14 cellular contexts compared by ENCODE assay signal in genomic region chr3:12987602-12988001, GRCh38.
DNase-seq lines count a peak whose midpoint lies in the region; ATAC-seq, FAIRE-seq and TF ChIP-seq lines count a peak whose summit lies in the region.
"Had no signal": no experiment of that assay in that cellular context is flagged by ENCODE, and none has a peak within 500 bp of the region (broad histone marks: within the 10 kb centered on the region; RNA-seq: fewer than 3 reads in every experiment).

No MANE protein-coding gene starts in this region.

- peaks cover 1 to 8% of the 10 kb centered on the region in 2 experiments for H4K20me1 ChIP-seq in H1 (replicated peaks in 1 of 2; ENCODE audit: control insufficient read depth in 1 of 2, insufficient read depth in 2 of 2, low read length in 2 of 2)

- H3K79me2 ChIP-seq in H1 (ENCODE audit: control insufficient read depth in 1 of 2, insufficient read depth in 2 of 2, low read length in 2 of 2) = no peaks in the 10 kb centered on the region

- no peak overlapping the region for H3K14ac ChIP-seq in H1 (ENCODE audit: insufficient read length)

- H3K23me2 ChIP-seq in H1 (ENCODE audit: low read depth, low read length) = no peaks in the 10 kb centered on the region

- H3K4me2 ChIP-seq in H1 (ENCODE audit: insufficient read depth in 1 of 2, low read depth in 2 of 2, low read length in 2 of 2) = no peak overlapping the region
- H3K4me2 ChIP-seq: SK-N-SH had no signal

- no peak overlapping the region for H4K5ac ChIP-seq in H1 (ENCODE audit: insufficient read length, low read depth, low read length)

- peaks cover 33 to 62% (median 57%) of the 10 kb centered on the region in 3 donors for H3K4me1 Mint-ChIP-seq in IgD-negative memory B cell
- H3K4me1 Mint-ChIP-seq in stimulated activated memory B cell treated with anti-CD40 and anti-IgM and Interleukin-4, amounts not matched to agents 10 μg/mL and 1 μg/mL and 100 μg/mL, for 72 hours = peaks cover 90% of the 10 kb centered on the region

- H3K56ac ChIP-seq in H1 (replicated peaks; ENCODE audit: insufficient read length, low read depth, low read length) = no peak overlapping the region

- no peak overlapping the region for H3K23ac ChIP-seq in H1 (ENCODE audit: insufficient read length)

- H3K18ac ChIP-seq in H1 (ENCODE audit: extremely low read depth, low read length) = no peak overlapping the region

- H3K27me3 ChIP-seq in left ventricle myocardium inferior (ENCODE audit: low read depth) (no peaks in the 10 kb centered on the region), H1 (replicated peaks in 1 of 4; ENCODE audit: control insufficient read depth in 3 of 4, extremely low read depth in 1 of 4, insufficient read depth in 3 of 4, low read length in 3 of 4) (peaks cover 0 to 4% (median 3%) of the 10 kb centered on the region in 4 experiments; a peak in 3 of 7 replicates)

- H2BK5ac ChIP-seq in H1 (ENCODE audit: low read depth, low read length) = no peak overlapping the region

- peaks cover 0 to 3% (median 0%) of the 10 kb centered on the region in 3 donors for H3K9me3 Mint-ChIP-seq in IgD-negative memory B cell
- H3K9me3 Mint-ChIP-seq in stimulated activated memory B cell treated with anti-CD40 and anti-IgM and Interleukin-4, amounts not matched to agents 10 μg/mL and 1 μg/mL and 100 μg/mL, for 72 hours = peaks cover 6% of the 10 kb centered on the region

- no peak overlapping the region for H3K9ac ChIP-seq in H1 (replicated peaks in 1 of 4; ENCODE audit: extremely low read depth in 1 of 4, low read depth in 3 of 4, low read length in 3 of 4)
- H3K9ac ChIP-seq: SK-N-SH had no signal

- H3K27ac Mint-ChIP-seq in IgD-negative memory B cell = peak overlapping the region in 2 of 3 donors; percentile 40 to 95
- H3K27ac Mint-ChIP-seq in stimulated activated memory B cell treated with anti-CD40 and anti-IgM and Interleukin-4, amounts not matched to agents 10 μg/mL and 1 μg/mL and 100 μg/mL, for 72 hours = peak overlapping the region; percentile 42

- no peak for TF ChIP-seq EP300 in H1 (IDR thresholded peaks at IDR 0.05; ENCODE audit: borderline replicate concordance in 1 of 2, low read depth in 2 of 2, low read length in 2 of 2)

- no peak overlapping the region for H3K4ac ChIP-seq in H1 (replicated peaks; ENCODE audit: insufficient read length, low read depth, low read length)

- DNase-seq in left ventricle myocardium inferior = no peak
- DNase-seq in left cardiac atrium = no peak
- DNase-seq in H1 (ENCODE audit: low read depth in 1 of 2, low spot score in 2 of 2) = no peak
- no peak for DNase-seq in activated CD4-positive, CD25-positive, alpha-beta regulatory T cell treated with anti-CD3 and anti-CD28 coated beads, Interleukin-2, amount 50 U/mL, for 72 hours
- DNase-seq: HCEC 1CT, NCI-H1092 treated with DMSO at 0.1 percent for 48 hours, NCI-H774, SK-N-SH had no signal

- no peak overlapping the region for H2BK20ac ChIP-seq in H1 (ENCODE audit: low read length)

- intact Hi-C loops in left ventricle myocardium inferior (cut with micrococcal nuclease) (loop anchor here (10.0 kb wide), 1 partner anchor 93 kb away; no protein-coding TSS in a partner anchor), left cardiac atrium (cut with DNase I) (loop anchor here (5.0 to 10.0 kb wide), 2 partner anchors 93 to 120 kb away; no protein-coding TSS in a partner anchor)

- H3K27ac ChIP-seq in left ventricle myocardium inferior (replicated peaks) (peak overlapping the region; percentile 95), H1 (ENCODE audit: low read depth, low read length) (no peak overlapping the region)

- TF ChIP-seq CTCF in left ventricle myocardium inferior (IDR thresholded peaks at IDR 0.05; ENCODE audit: borderline replicate concordance) (no peak), H1 (IDR thresholded peaks at IDR 0.05; ENCODE audit: control extremely low read depth in 1 of 3, insufficient read depth in 1 of 3, low read depth in 1 of 3, low read length in 3 of 3) (no peak)

- no peak for ATAC-seq in left cardiac atrium
- no peak for ATAC-seq in stimulated activated memory B cell treated with anti-CD40 and anti-IgM and Interleukin-4, amounts not matched to agents 10 μg/mL and 1 μg/mL and 100 μg/mL, for 72 hours
- ATAC-seq in HG03520 (IDR thresholded peaks at IDR 0.05; ENCODE audit: unreplicated experiment) = no peak
- ATAC-seq in GM21423 (IDR thresholded peaks at IDR 0.05; ENCODE audit: unreplicated experiment) = no peak

- H3K4me3 ChIP-seq in left ventricle myocardium inferior (no peak overlapping the region), H1 (ENCODE audit: extremely low read depth in 1 of 4, insufficient read depth in 2 of 4, low read depth in 3 of 4, low read length in 4 of 4) (no peak overlapping the region)

- H2AK5ac ChIP-seq in H1 (ENCODE audit: low read depth, low read length) = no peak overlapping the region

- FAIRE-seq in H1 (lab: Jason Lieb, UNC) = no peak
- FAIRE-seq: D721Med, RCC 7860 had no signal

- H3K36me3 Mint-ChIP-seq in IgD-negative memory B cell = peaks cover 4% of the 10 kb centered on the region
- H3K36me3 Mint-ChIP-seq in stimulated activated memory B cell treated with anti-CD40 and anti-IgM and Interleukin-4, amounts not matched to agents 10 μg/mL and 1 μg/mL and 100 μg/mL, for 72 hours = peaks cover 9% of the 10 kb centered on the region

- no peak overlapping the region for H2AFZ ChIP-seq in H1 (ENCODE audit: low read length)

- no peaks in the 10 kb centered on the region for H3K9me3 ChIP-seq in left ventricle myocardium inferior (replicated peaks)
- H3K9me3 ChIP-seq in H1 (ENCODE audit: insufficient read depth in 2 of 2, low read depth in 1 of 2, low read length in 1 of 2) = peaks cover 0 to 5% of the 10 kb centered on the region in 2 experiments; a peak in 2 of 4 replicates
- H3K9me3 ChIP-seq: SK-N-SH had no signal

- H4K91ac ChIP-seq in H1 (replicated peaks; ENCODE audit: insufficient read length, low read length) = no peak overlapping the region

- no peak overlapping the region for H4K8ac ChIP-seq in H1 (ENCODE audit: extremely low read depth, insufficient read depth, low read length)

- H3K4me3 Mint-ChIP-seq in IgD-negative memory B cell = peak overlapping the region in 2 of 4 donors; percentile 70 to 71
- no peak overlapping the region for H3K4me3 Mint-ChIP-seq in stimulated activated memory B cell treated with anti-CD40 and anti-IgM and Interleukin-4, amounts not matched to agents 10 μg/mL and 1 μg/mL and 100 μg/mL, for 72 hours

- no peak for TF ChIP-seq POLR2A in H1 (IDR thresholded peaks at IDR 0.05; ENCODE audit: control extremely low read depth in 1 of 2, low read depth in 2 of 2, low read length in 2 of 2)

- H3K27me3 Mint-ChIP-seq in IgD-negative memory B cell = no peaks in the 10 kb centered on the region
- H3K27me3 Mint-ChIP-seq in stimulated activated memory B cell treated with anti-CD40 and anti-IgM and Interleukin-4, amounts not matched to agents 10 μg/mL and 1 μg/mL and 100 μg/mL, for 72 hours = no peaks in the 10 kb centered on the region

- H2BK15ac ChIP-seq in H1 (ENCODE audit: low read length) = peak overlapping the region; percentile 84; the same call in 1 of the 2 replicates

- peaks cover 2% of the 10 kb centered on the region; the same call in 1 of the 2 replicates for H3K79me1 ChIP-seq in H1 (ENCODE audit: low read depth, low read length)

- TF ChIP-seq RAD21 in H1 (IDR thresholded peaks at IDR 0.05 in 1 of 2, conservative IDR thresholded peaks at IDR 0.05 in 1 of 2; ENCODE audit: low read depth in 2 of 2, low read length in 2 of 2) = no peak

- H3K36me3 ChIP-seq in left ventricle myocardium inferior (no peaks in the 10 kb centered on the region), H1 (ENCODE audit: control insufficient read depth in 2 of 4, insufficient read depth in 4 of 4, low read length in 3 of 4) (no peaks in the 10 kb centered on the region)

- H3K4me1 ChIP-seq in left ventricle myocardium inferior = peaks cover 98% of the 10 kb centered on the region
- H3K4me1 ChIP-seq in H1 (replicated peaks in 1 of 4; ENCODE audit: control insufficient read depth in 3 of 4, insufficient read depth in 4 of 4, low read length in 3 of 4) = peaks cover 0 to 13% (median 10%) of the 10 kb centered on the region in 4 experiments; a peak in 6 of 7 replicates

- 88% methylated on average over 5 of the region's 5 CpGs; no CpG with 5 or more reads in 1 of the 2 experiments for WGBS in H1 (ENCODE audit: extremely low coverage in 1 of 2, insufficient coverage in 1 of 2, insufficient read length in 1 of 2, insufficient replicate concordance in 2 of 2, low coverage in 1 of 2, low lambda C conversion rate in 2 of 2, missing lambda C conversion rate in 1 of 2), 2 experiments

- CTCF ChIA-PET in H1 (lab: Charles Lee; ENCODE audit: partially characterized antibody) = interaction anchor here (0.9 to 12.1 kb wide), 7 partner anchors 7 to 92 kb away, joined by 3 to 267 read pairs (median 4); no protein-coding TSS in a partner anchor

- POLR2A ChIA-PET in H1 (lab: Charles Lee; ENCODE audit: partially characterized antibody) = interaction anchor here (1.5 kb wide), 1 partner anchor 11 kb away, joined by 4 read pairs; no protein-coding TSS in a partner anchor

- no peak overlapping the region for H2BK120ac ChIP-seq in H1 (replicated peaks; ENCODE audit: low read depth, low read length)

- no peak overlapping the region for H2BK12ac ChIP-seq in H1 (ENCODE audit: low read depth, low read length)

TF ChIP-seq in H1, 55 proteins besides CTCF, POLR2A, EP300 and RAD21:
- TF ChIP-seq JUN (IDR thresholded peaks at IDR 0.05; ENCODE audit: low read depth, low read length) = no peak
- TF ChIP-seq TCF12 (IDR thresholded peaks at IDR 0.05; ENCODE audit: low read depth, low read length) = no peak
- TF ChIP-seq FOSL1 (IDR thresholded peaks at IDR 0.05; ENCODE audit: insufficient read depth, low read depth, low read length) = no peak
